ENCODE assay signal across 7 cellular contexts in the genomic region with DNA sequence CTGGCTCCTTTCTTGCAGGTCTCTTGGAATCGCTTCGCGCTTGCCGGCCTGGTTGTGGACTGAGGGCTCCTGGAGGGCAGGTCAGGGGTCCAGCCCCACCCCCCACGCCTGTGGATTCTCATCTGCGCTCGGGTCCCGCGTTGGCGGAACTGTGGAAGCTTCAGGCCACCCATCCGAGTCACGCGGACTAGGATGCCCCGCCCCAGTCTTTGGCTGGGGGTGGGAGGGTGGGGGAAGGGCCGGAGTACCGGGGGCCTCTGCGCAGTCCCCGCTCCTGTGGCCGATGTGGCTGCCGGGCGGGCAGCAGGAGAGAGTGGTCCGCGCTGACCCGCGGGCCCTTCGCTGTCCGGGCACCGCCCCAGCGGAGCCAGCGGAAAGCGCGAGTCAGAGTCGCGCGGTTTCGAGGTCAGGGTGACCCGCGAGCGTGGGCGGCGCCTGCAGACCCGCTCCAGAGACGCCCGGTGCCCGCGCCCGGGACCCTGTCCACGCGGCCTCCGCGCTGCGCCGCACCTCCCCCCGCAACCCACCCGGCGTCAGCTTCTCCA.
DNase-seq lines count a peak whose midpoint lies in the region; ATAC-seq and TF ChIP-seq lines count a peak whose summit lies in the region.

No MANE protein-coding gene starts in this region.

- no peaks in the 10 kb centered on the region for H3K27me3 Mint-ChIP-seq in activated CD4-positive, alpha-beta memory T cell treated with anti-CD3 and anti-CD28 coated beads for 36 hours

- H3K27ac ChIP-seq in epithelial cell of prostate = peak overlapping the region; percentile 91
- H3K27ac ChIP-seq in thoracic aorta = peak overlapping the region; percentile 37 to 71

- no peaks in the 10 kb centered on the region for H3K9me3 ChIP-seq in thoracic aorta

- DNase-seq in H7 (peak; percentile 73), epithelial cell of prostate (ENCODE audit: low read depth, low spot score) (no peak), mucosa of gallbladder (ENCODE audit: low spot score) (peak; percentile 66), thoracic aorta (ENCODE audit: low spot score) (no peak), amniotic stem cell (lab: John Stamatoyannopoulos, UW) (no peak), NCI-H510A treated with DMSO at 0.1 percent for 48 hours (lab: John Stamatoyannopoulos, UW) (no peak)
- peak; percentile 65 for DNase-seq in activated CD4-positive, alpha-beta memory T cell treated with anti-CD3 and anti-CD28 coated beads for 36 hours

- no peaks in the 10 kb centered on the region for H3K36me3 Mint-ChIP-seq in activated CD4-positive, alpha-beta memory T cell treated with anti-CD3 and anti-CD28 coated beads for 36 hours

- intact Hi-C loops in activated CD4-positive, alpha-beta memory T cell treated with anti-CD3 and anti-CD28 coated beads for 36 hours (cut with micrococcal nuclease) = no loop called here

- H3K4me3 ChIP-seq in H7 (ENCODE audit: insufficient read depth, low read depth, low read length) (peak overlapping the region; percentile 41), thoracic aorta (peak overlapping the region; percentile 88)

- peak overlapping the region; percentile 72 for H3K4me3 Mint-ChIP-seq in activated CD4-positive, alpha-beta memory T cell treated with anti-CD3 and anti-CD28 coated beads for 36 hours

- POLR2A ChIA-PET in activated CD4-positive, alpha-beta memory T cell treated with anti-CD3 and anti-CD28 coated beads for 36 hours (lab: Charles Lee) = interaction anchor here (1.3 to 2.6 kb wide), 3 partner anchors 18 to 48 kb away, joined by 5 to 11 read pairs (median 7); no protein-coding TSS in a partner anchor

- H3K36me3 ChIP-seq in H7 (replicated peaks; ENCODE audit: control insufficient read depth, insufficient read depth, low read length) = no peaks in the 10 kb centered on the region
- no peaks in the 10 kb centered on the region for H3K36me3 ChIP-seq in thoracic aorta

- peak overlapping the region; percentile 64 for H3K27ac Mint-ChIP-seq in activated CD4-positive, alpha-beta memory T cell treated with anti-CD3 and anti-CD28 coated beads for 36 hours

- peaks cover 8% of the 10 kb centered on the region for H3K27me3 ChIP-seq in H7 (ENCODE audit: control insufficient read depth, insufficient read depth, low read length)
- H3K27me3 ChIP-seq in thoracic aorta (replicated peaks; ENCODE audit: insufficient read depth) = no peaks in the 10 kb centered on the region

- TF ChIP-seq CTCF in thoracic aorta (IDR thresholded peaks at IDR 0.05) = no peak

- no peak for ATAC-seq in thoracic aorta (ENCODE audit: insufficient number of reproducible peaks, low FRiP score, low read depth)

- H3K9me3 Mint-ChIP-seq in activated CD4-positive, alpha-beta memory T cell treated with anti-CD3 and anti-CD28 coated beads for 36 hours = no peaks in the 10 kb centered on the region

- peaks cover 69% of the 10 kb centered on the region for H3K4me1 Mint-ChIP-seq in activated CD4-positive, alpha-beta memory T cell treated with anti-CD3 and anti-CD28 coated beads for 36 hours (ENCODE audit: low read depth)

- CTCF ChIA-PET in activated CD4-positive, alpha-beta memory T cell treated with anti-CD3 and anti-CD28 coated beads for 36 hours (lab: Charles Lee) = interaction anchor here (0.7 to 12.9 kb wide), 8 partner anchors 11 to 108 kb away, joined by 3 to 312 read pairs (median 6); no protein-coding TSS in a partner anchor

- peaks cover 11 to 29% of the 10 kb centered on the region in 2 donors for H3K4me1 ChIP-seq in thoracic aorta (ENCODE audit: control insufficient read depth in 1 of 2, low read depth in 2 of 2)

Comparison
In these comparisons a context has a peak if more than half of its experiments do, and no peak if none do; other contexts are left out.
1. DNase-seq: peak in H7 (single experiment), activated CD4-positive, alpha-beta memory T cell treated with anti-CD3 and anti-CD28 coated beads for 36 hours (single experiment) and mucosa of gallbladder (single experiment); none in epithelial cell of prostate (single experiment), thoracic aorta (single experiment), amniotic stem cell (single experiment) and NCI-H510A treated with DMSO at 0.1 percent for 48 hours (single experiment).